In the genomic region with DNA sequence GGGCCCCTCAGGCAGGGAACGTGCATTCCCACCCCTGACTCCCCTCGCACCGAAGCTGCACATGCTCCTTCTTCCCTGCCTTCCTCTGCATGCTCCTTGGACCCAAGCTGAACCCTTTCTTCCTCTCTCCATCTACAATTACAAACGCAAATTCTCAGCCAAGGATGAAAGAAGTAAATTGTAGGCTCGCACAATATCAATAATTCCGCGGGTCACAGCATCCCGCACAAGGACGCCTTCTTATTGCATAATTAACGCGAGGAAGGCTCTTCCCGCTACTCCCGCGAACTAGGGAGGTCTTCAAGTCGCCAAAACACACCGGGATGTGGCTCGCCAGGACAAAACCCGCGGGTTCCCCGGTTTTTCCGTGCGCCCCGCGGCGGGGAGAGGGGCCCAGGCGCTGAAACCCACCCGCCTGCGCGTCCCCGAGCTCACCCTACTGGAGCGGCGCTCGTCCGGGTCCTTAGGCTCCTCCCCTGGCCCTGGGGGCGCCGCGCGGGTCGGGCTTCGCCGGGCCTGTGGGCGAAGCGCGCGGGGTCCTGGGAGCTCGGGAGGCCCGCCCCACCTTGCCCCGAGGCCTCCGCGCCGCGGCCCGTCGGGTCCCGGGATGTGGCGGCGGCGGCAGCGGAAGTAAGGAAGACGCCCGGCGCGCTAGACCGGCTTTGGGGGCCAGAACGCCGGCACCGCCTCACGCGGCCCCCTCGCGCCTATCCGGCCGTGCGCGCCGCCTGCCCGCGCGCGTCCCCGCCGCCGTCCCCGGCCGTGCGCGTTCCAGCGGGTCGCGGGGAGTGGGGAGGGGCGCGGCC, we compare ENCODE assay signal across 2 cellular contexts.
TF ChIP-seq lines count a peak whose summit lies in the region.

A gene with protein sequence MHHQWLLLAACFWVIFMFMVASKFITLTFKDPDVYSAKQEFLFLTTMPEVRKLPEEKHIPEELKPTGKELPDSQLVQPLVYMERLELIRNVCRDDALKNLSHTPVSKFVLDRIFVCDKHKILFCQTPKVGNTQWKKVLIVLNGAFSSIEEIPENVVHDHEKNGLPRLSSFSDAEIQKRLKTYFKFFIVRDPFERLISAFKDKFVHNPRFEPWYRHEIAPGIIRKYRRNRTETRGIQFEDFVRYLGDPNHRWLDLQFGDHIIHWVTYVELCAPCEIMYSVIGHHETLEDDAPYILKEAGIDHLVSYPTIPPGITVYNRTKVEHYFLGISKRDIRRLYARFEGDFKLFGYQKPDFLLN (minus strand): TSS at position 730 of the 806 bp plus-strand sequence. CDS start 10,993 bp downstream, outside the sequence.

TF ChIP-seq in GM23338, 12 proteins besides CTCF, POLR2A, EP300 and RAD21:
- TF ChIP-seq POLR2AphosphoS5 (IDR thresholded peaks at IDR 0.05; ENCODE audit: low read depth): peak; percentile 36
- TF ChIP-seq STAT1 (IDR thresholded peaks at IDR 0.05; ENCODE audit: unreplicated experiment): no peak

TF ChIP-seq in K562, 482 proteins besides CTCF, POLR2A, EP300 and RAD21 (continues in another document):
- TF ChIP-seq, protein P1, sequence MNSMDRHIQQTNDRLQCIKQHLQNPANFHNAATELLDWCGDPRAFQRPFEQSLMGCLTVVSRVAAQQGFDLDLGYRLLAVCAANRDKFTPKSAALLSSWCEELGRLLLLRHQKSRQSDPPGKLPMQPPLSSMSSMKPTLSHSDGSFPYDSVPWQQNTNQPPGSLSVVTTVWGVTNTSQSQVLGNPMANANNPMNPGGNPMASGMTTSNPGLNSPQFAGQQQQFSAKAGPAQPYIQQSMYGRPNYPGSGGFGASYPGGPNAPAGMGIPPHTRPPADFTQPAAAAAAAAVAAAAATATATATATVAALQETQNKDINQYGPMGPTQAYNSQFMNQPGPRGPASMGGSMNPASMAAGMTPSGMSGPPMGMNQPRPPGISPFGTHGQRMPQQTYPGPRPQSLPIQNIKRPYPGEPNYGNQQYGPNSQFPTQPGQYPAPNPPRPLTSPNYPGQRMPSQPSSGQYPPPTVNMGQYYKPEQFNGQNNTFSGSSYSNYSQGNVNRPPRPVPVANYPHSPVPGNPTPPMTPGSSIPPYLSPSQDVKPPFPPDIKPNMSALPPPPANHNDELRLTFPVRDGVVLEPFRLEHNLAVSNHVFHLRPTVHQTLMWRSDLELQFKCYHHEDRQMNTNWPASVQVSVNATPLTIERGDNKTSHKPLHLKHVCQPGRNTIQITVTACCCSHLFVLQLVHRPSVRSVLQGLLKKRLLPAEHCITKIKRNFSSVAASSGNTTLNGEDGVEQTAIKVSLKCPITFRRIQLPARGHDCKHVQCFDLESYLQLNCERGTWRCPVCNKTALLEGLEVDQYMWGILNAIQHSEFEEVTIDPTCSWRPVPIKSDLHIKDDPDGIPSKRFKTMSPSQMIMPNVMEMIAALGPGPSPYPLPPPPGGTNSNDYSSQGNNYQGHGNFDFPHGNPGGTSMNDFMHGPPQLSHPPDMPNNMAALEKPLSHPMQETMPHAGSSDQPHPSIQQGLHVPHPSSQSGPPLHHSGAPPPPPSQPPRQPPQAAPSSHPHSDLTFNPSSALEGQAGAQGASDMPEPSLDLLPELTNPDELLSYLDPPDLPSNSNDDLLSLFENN (IDR thresholded peaks at IDR 0.05; ENCODE audit: low read depth in 2 of 2, low read length in 2 of 2): peak in 1 of 2 experiments; percentile 13; a peak in 1 of 4 replicates
- TF ChIP-seq, protein P2, sequence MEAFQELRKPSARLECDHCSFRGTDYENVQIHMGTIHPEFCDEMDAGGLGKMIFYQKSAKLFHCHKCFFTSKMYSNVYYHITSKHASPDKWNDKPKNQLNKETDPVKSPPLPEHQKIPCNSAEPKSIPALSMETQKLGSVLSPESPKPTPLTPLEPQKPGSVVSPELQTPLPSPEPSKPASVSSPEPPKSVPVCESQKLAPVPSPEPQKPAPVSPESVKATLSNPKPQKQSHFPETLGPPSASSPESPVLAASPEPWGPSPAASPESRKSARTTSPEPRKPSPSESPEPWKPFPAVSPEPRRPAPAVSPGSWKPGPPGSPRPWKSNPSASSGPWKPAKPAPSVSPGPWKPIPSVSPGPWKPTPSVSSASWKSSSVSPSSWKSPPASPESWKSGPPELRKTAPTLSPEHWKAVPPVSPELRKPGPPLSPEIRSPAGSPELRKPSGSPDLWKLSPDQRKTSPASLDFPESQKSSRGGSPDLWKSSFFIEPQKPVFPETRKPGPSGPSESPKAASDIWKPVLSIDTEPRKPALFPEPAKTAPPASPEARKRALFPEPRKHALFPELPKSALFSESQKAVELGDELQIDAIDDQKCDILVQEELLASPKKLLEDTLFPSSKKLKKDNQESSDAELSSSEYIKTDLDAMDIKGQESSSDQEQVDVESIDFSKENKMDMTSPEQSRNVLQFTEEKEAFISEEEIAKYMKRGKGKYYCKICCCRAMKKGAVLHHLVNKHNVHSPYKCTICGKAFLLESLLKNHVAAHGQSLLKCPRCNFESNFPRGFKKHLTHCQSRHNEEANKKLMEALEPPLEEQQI (IDR thresholded peaks at IDR 0.05): no peak
- TF ChIP-seq, protein P3, sequence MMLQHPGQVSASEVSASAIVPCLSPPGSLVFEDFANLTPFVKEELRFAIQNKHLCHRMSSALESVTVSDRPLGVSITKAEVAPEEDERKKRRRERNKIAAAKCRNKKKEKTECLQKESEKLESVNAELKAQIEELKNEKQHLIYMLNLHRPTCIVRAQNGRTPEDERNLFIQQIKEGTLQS (IDR thresholded peaks at IDR 0.05): peak; percentile 41; the same call in 1 of the 2 replicates
- TF ChIP-seq, protein P3 (CRISPR knock-in tag; conservative IDR thresholded peaks at IDR 0.05): no peak; the same call in 1 of the 2 replicates
- TF ChIP-seq ZNF133 (CRISPR knock-in tag; IDR thresholded peaks at IDR 0.05): no peak
- no peak for TF ChIP-seq GATA2 (CRISPR knock-in tag; IDR thresholded peaks at IDR 0.05)
- TF ChIP-seq, protein P4, sequence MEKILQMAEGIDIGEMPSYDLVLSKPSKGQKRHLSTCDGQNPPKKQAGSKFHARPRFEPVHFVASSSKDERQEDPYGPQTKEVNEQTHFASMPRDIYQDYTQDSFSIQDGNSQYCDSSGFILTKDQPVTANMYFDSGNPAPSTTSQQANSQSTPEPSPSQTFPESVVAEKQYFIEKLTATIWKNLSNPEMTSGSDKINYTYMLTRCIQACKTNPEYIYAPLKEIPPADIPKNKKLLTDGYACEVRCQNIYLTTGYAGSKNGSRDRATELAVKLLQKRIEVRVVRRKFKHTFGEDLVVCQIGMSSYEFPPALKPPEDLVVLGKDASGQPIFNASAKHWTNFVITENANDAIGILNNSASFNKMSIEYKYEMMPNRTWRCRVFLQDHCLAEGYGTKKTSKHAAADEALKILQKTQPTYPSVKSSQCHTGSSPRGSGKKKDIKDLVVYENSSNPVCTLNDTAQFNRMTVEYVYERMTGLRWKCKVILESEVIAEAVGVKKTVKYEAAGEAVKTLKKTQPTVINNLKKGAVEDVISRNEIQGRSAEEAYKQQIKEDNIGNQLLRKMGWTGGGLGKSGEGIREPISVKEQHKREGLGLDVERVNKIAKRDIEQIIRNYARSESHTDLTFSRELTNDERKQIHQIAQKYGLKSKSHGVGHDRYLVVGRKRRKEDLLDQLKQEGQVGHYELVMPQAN (IDR thresholded peaks at IDR 0.05; ENCODE audit: borderline replicate concordance): 0 out of 2 replicates have a peak, but pooled peaks have one; percentile 24
- peak; percentile 48; the same call in 1 of the 2 replicates for TF ChIP-seq ATF7 (IDR thresholded peaks at IDR 0.05)
- TF ChIP-seq MECOM (CRISPR knock-in tag; IDR thresholded peaks at IDR 0.05): 0 out of 2 replicates have a peak, but pooled peaks have one; percentile 11
- peak; percentile 93 for TF ChIP-seq POLR2G (IDR thresholded peaks at IDR 0.05; ENCODE audit: low read depth, low read length)
- TF ChIP-seq NFXL1 (CRISPR knock-in tag; IDR thresholded peaks at IDR 0.05): no peak
- TF ChIP-seq E2F3 (CRISPR knock-in tag; IDR thresholded peaks at IDR 0.05): 0 out of 2 replicates have a peak, but pooled peaks have one; percentile 11
- TF ChIP-seq PML (IDR thresholded peaks at IDR 0.05; ENCODE audit: low read length): no peak
- TF ChIP-seq RBBP5 (IDR thresholded peaks at IDR 0.05; ENCODE audit: borderline replicate concordance, insufficient read depth, low read length, poor library complexity, severe bottlenecking): peak; percentile 88
- TF ChIP-seq SIN3B (IDR thresholded peaks at IDR 0.05; ENCODE audit: low read depth): peak; percentile 48; the same call in 1 of the 2 replicates
- peak; percentile 58 for TF ChIP-seq CEBPG (CRISPR knock-in tag; IDR thresholded peaks at IDR 0.05)
- TF ChIP-seq CEBPG (tag; conservative IDR thresholded peaks at IDR 0.05 in 1 of 2, IDR thresholded peaks at IDR 0.05 in 1 of 2): peak; percentile 59 to 93
- 0 out of 2 replicates have a peak, but pooled peaks have one; percentile 77 for TF ChIP-seq ZNF583 (CRISPR knock-in tag; IDR thresholded peaks at IDR 0.05)
- TF ChIP-seq TAF1 (IDR thresholded peaks at IDR 0.05; ENCODE audit: control insufficient read depth, extremely low read depth, insufficient read depth, low read length, severe bottlenecking): peak; percentile 31
- no peak for TF ChIP-seq NR4A1 (CRISPR knock-in tag; IDR thresholded peaks at IDR 0.05)
- TF ChIP-seq NR4A1 (tag; IDR thresholded peaks at IDR 0.05): peak; percentile 77
- TF ChIP-seq, protein P5, sequence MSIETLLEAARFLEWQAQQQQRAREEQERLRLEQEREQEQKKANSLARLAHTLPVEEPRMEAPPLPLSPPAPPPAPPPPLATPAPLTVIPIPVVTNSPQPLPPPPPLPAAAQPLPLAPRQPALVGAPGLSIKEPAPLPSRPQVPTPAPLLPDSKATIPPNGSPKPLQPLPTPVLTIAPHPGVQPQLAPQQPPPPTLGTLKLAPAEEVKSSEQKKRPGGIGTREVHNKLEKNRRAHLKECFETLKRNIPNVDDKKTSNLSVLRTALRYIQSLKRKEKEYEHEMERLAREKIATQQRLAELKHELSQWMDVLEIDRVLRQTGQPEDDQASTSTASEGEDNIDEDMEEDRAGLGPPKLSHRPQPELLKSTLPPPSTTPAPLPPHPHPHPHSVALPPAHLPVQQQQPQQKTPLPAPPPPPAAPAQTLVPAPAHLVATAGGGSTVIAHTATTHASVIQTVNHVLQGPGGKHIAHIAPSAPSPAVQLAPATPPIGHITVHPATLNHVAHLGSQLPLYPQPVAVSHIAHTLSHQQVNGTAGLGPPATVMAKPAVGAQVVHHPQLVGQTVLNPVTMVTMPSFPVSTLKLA (conservative IDR thresholded peaks at IDR 0.05): peak in 1 of 2 experiments; percentile 47; a peak in 3 of 4 replicates
- TF ChIP-seq SMAD4 (CRISPR knock-in tag; conservative IDR thresholded peaks at IDR 0.05): peak; percentile 91
- peak; percentile 5; the same call in 1 of the 2 replicates for TF ChIP-seq ZNF766 (CRISPR knock-in tag; conservative IDR thresholded peaks at IDR 0.05)
- peak; percentile 82 to 91 for TF ChIP-seq NONO (IDR thresholded peaks at IDR 0.05; ENCODE audit: low read depth in 2 of 2, low read length in 1 of 2)
- TF ChIP-seq, protein P6, sequence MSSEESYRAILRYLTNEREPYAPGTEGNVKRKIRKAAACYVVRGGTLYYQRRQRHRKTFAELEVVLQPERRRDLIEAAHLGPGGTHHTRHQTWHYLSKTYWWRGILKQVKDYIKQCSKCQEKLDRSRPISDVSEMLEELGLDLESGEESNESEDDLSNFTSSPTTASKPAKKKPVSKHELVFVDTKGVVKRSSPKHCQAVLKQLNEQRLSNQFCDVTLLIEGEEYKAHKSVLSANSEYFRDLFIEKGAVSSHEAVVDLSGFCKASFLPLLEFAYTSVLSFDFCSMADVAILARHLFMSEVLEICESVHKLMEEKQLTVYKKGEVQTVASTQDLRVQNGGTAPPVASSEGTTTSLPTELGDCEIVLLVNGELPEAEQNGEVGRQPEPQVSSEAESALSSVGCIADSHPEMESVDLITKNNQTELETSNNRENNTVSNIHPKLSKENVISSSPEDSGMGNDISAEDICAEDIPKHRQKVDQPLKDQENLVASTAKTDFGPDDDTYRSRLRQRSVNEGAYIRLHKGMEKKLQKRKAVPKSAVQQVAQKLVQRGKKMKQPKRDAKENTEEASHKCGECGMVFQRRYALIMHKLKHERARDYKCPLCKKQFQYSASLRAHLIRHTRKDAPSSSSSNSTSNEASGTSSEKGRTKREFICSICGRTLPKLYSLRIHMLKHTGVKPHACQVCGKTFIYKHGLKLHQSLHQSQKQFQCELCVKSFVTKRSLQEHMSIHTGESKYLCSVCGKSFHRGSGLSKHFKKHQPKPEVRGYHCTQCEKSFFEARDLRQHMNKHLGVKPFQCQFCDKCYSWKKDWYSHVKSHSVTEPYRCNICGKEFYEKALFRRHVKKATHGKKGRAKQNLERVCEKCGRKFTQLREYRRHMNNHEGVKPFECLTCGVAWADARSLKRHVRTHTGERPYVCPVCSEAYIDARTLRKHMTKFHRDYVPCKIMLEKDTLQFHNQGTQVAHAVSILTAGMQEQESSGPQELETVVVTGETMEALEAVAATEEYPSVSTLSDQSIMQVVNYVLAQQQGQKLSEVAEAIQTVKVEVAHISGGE (CRISPR knock-in tag; IDR thresholded peaks at IDR 0.05): peak in 1 of 3 experiments; percentile 64; a peak in 1 of 6 replicates
- peak; percentile 86 for TF ChIP-seq ZFX (CRISPR knock-in tag; IDR thresholded peaks at IDR 0.05)
- TF ChIP-seq ZBTB7A (IDR thresholded peaks at IDR 0.05; ENCODE audit: borderline replicate concordance, control insufficient read depth, low read depth, low read length): peak; percentile 94
- TF ChIP-seq FOXK2 (conservative IDR thresholded peaks at IDR 0.05 in 1 of 2, IDR thresholded peaks at IDR 0.05 in 1 of 2; ENCODE audit: low read depth in 2 of 2): 0 out of 4 replicates have a peak, but pooled peaks of 1 of the 2 experiments have one; percentile 25
- TF ChIP-seq, protein P7, sequence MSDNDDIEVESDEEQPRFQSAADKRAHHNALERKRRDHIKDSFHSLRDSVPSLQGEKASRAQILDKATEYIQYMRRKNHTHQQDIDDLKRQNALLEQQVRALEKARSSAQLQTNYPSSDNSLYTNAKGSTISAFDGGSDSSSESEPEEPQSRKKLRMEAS (CRISPR knock-in tag; IDR thresholded peaks at IDR 0.05): peak; percentile 47
- peak; percentile 90 for TF ChIP-seq ZNF197 (CRISPR knock-in tag; IDR thresholded peaks at IDR 0.05; ENCODE audit: low read depth)
- TF ChIP-seq ZNF175 (CRISPR knock-in tag; IDR thresholded peaks at IDR 0.05; ENCODE audit: low read depth): 0 out of 2 replicates have a peak, but pooled peaks have one; percentile 66
- TF ChIP-seq SMAD2 (IDR thresholded peaks at IDR 0.05; ENCODE audit: low read depth, low read length): no peak
- no peak for TF ChIP-seq LCOR (CRISPR knock-in tag; IDR thresholded peaks at IDR 0.05)
- peak; percentile 62 for TF ChIP-seq SUPT5H (IDR thresholded peaks at IDR 0.05)
